24 cellular contexts compared by ENCODE assay signal in genomic region chr1:25038699-25039098, GRCh38.
"Had no signal": no experiment of that assay in that cellular context is flagged by ENCODE, and none has a peak within 500 bp of the region (broad histone marks: within the 10 kb centered on the region; RNA-seq: fewer than 3 reads in every experiment).

No MANE protein-coding gene starts in this region.

- H3K9me3 Mint-ChIP-seq: effector memory CD8-positive, alpha-beta T cell; neural progenitor cell had no signal

- H3K36me3 ChIP-seq: lower lobe of right lung, neural progenitor cell, prostate gland, right atrium auricular region, thoracic aorta, tibial nerve, upper lobe of left lung had no signal

- H3K36me3 Mint-ChIP-seq: naive thymus-derived CD8-positive, alpha-beta T cell; neural progenitor cell had no signal

- DNase-seq: cortex of kidney; effector memory CD8-positive, alpha-beta T cell; head of caudate nucleus; lower lobe of right lung; naive thymus-derived CD8-positive, alpha-beta T cell; stimulated activated CD4-positive, alpha-beta T cell treated with anti-CD3 and anti-CD28 coated beads, Interleukin-12 subunit alpha, Interleukin-12 subunit beta, amount 100 ng/mL, for 4 hours; stimulated activated CD4-positive, alpha-beta T cell treated with anti-CD3 and anti-CD28 coated beads, Interleukin-1b, Interleukin-23, amount 100 ng/mL, for 48 hours; stimulated activated CD4-positive, alpha-beta T cell treated with anti-CD3 and anti-CD28 coated beads, Interleukin-4, amount 100 ng/mL, for 1 hour; stimulated activated CD8-positive, alpha-beta memory T cell treated with anti-CD3 and anti-CD28 coated beads, Interleukin-4, amount 100 ng/mL, for 48 hours; stimulated activated naive CD4-positive, alpha-beta T cell treated with Interleukin-2 at 50 U/mL for 16 hours; upper lobe of left lung had no signal

- H3K4me1 Mint-ChIP-seq: neural progenitor cell had no signal

- H3K4me3 Mint-ChIP-seq: effector memory CD8-positive, alpha-beta T cell; naive thymus-derived CD8-positive, alpha-beta T cell had no signal

- H3K9me3 ChIP-seq: prostate gland, thoracic aorta, upper lobe of left lung had no signal

- H3K27ac ChIP-seq: lower lobe of right lung, neural progenitor cell, parathyroid adenoma, prostate gland, right atrium auricular region, thoracic aorta, tibial nerve, upper lobe of left lung had no signal

- H3K9ac ChIP-seq: neural progenitor cell, parathyroid adenoma had no signal

- FAIRE-seq: endometrium, frontal cortex, keratinocyte, urothelium cell line had no signal

- H3K4me2 ChIP-seq: neural progenitor cell, smooth muscle cell had no signal

- H3K27me3 ChIP-seq: neural progenitor cell, right atrium auricular region, upper lobe of left lung had no signal

- H3K27me3 Mint-ChIP-seq: naive thymus-derived CD8-positive, alpha-beta T cell had no signal

- H2AFZ ChIP-seq: neural progenitor cell, parathyroid adenoma had no signal

- ATAC-seq: effector memory CD8-positive, alpha-beta T cell; left ventricle myocardium superior; naive thymus-derived CD8-positive, alpha-beta T cell; sciatic nerve had no signal

- H3K4me3 ChIP-seq: lower lobe of right lung, neural progenitor cell, prostate gland, right atrium auricular region, smooth muscle cell, thoracic aorta, tibial nerve, upper lobe of left lung had no signal

- H3K27ac Mint-ChIP-seq: neural progenitor cell had no signal

- H3K79me2 ChIP-seq: parathyroid adenoma had no signal

- H3K4me1 ChIP-seq: neural progenitor cell, parathyroid adenoma, prostate gland, right atrium auricular region had no signal
